Comparison of ENCODE assay signal across 16 cellular contexts in genomic region chr7:25963733-25964132, GRCh38.
DNase-seq lines count a peak whose midpoint lies in the region; ATAC-seq and TF ChIP-seq lines count a peak whose summit lies in the region.
"Had no signal": no experiment of that assay in that cellular context is flagged by ENCODE, and none has a peak within 500 bp of the region (broad histone marks: within the 10 kb centered on the region; RNA-seq: fewer than 3 reads in every experiment).

No MANE protein-coding gene starts in this region.

- H3K9me2 ChIP-seq in MM.1S (replicated peaks; ENCODE audit: insufficient read depth, low read length): no peaks in the 10 kb centered on the region

- peak overlapping the region; percentile 80 for H3K9ac ChIP-seq in MM.1S (ENCODE audit: low read length)

- DNase-seq in GM12865 (ENCODE audit: low read depth): peak; percentile 55
- peak; percentile 84 for DNase-seq in MM.1S
- DNase-seq in left cardiac atrium: no peak
- DNase-seq in psoas muscle: no peak
- no peak for DNase-seq in NCI-H146 treated with DMSO at 0.1 percent for 48 hours (lab: John Stamatoyannopoulos, UW; ENCODE audit: unreplicated experiment)
- DNase-seq in left colon: no peak
- DNase-seq in NCI-H1436 (lab: John Stamatoyannopoulos, UW): no peak
- DNase-seq: ACHN, H9, KG1, NCI-H1417 treated with DMSO at 0.1 percent for 48 hours, NCI-H2029, NCI-H345, NCI-H526, SHP77 had no signal

- H3K4me3 ChIP-seq in GM12865 (ENCODE audit: low read depth, low read length) (peak overlapping the region; percentile 55), MM.1S (ENCODE audit: low read length) (peak overlapping the region; percentile 37), psoas muscle (no peak overlapping the region)
- H3K4me3 ChIP-seq: SK-N-MC had no signal

- no peaks in the 10 kb centered on the region for H3K9me3 ChIP-seq in MM.1S (replicated peaks; ENCODE audit: insufficient read depth, low read length)
- no peaks in the 10 kb centered on the region for H3K9me3 ChIP-seq in psoas muscle

- 35 to 52% (median 44%) methylated on average over 3 of the region's 3 CpGs for WGBS in psoas muscle, 3 donors

- peak; percentile 44 to 53 for ATAC-seq in left cardiac atrium
- ATAC-seq in psoas muscle: peak in 3 of 4 donors; percentile 85 to 92 (median 88)
- no peak for ATAC-seq in left colon

- H3F3A ChIP-seq in MM.1S (ENCODE audit: insufficient read depth, low read length): peaks cover 54% of the 10 kb centered on the region

- peak overlapping the region; percentile 96 for H3K27ac ChIP-seq in MM.1S (ENCODE audit: low read length)
- H3K27ac ChIP-seq in psoas muscle: no peak overlapping the region
- H3K27ac ChIP-seq: SK-N-MC had no signal

- no peak overlapping the region for H2AFZ ChIP-seq in MM.1S (ENCODE audit: low read length)

- intact Hi-C loops in left cardiac atrium (cut with DNase I): no loop called here
- intact Hi-C loops in psoas muscle (cut with DNase I): no loop called here
- intact Hi-C loops in left colon (cut with DNase I, micrococcal nuclease): no loop called here

- peaks cover 12% of the 10 kb centered on the region for H3K79me2 ChIP-seq in MM.1S (ENCODE audit: low read length)

- TF ChIP-seq CTCF in GM12865 (IDR thresholded peaks at IDR 0.05; ENCODE audit: insufficient read depth, low read depth, low read length, missing control alignments) (no peak), MM.1S (IDR thresholded peaks at IDR 0.05; ENCODE audit: low read length) (no peak), psoas muscle (IDR thresholded peaks at IDR 0.05) (no peak)

- H3K4me2 ChIP-seq in MM.1S (ENCODE audit: low read depth, low read length): peak overlapping the region; percentile 77

- H3K4me1 ChIP-seq in MM.1S (ENCODE audit: low read length): peaks cover 52% of the 10 kb centered on the region
- no peaks in the 10 kb centered on the region for H3K4me1 ChIP-seq in psoas muscle

- H3K27me3 ChIP-seq in MM.1S (replicated peaks; ENCODE audit: insufficient read depth, low read length): no peaks in the 10 kb centered on the region
- H3K27me3 ChIP-seq in psoas muscle (ENCODE audit: insufficient read depth in 3 of 3, low read length in 2 of 3): no peaks in the 10 kb centered on the region

- H3K36me3 ChIP-seq in MM.1S (replicated peaks; ENCODE audit: insufficient read depth, low read length) (no peaks in the 10 kb centered on the region), psoas muscle (ENCODE audit: insufficient read depth in 1 of 2, low read depth in 1 of 2) (no peaks in the 10 kb centered on the region)

- no peaks in the 10 kb centered on the region for H4K20me1 ChIP-seq in MM.1S (ENCODE audit: insufficient read depth, low read length)

Comparison
In these comparisons a context has a peak if more than half of its experiments do, and no peak if none do; other contexts are left out.
1. DNase-seq: peak in GM12865 (single experiment) and MM.1S (single experiment); none in left cardiac atrium (single experiment), psoas muscle (0 of 2), NCI-H146 treated with DMSO at 0.1 percent for 48 hours (single experiment), left colon (0 of 2) and NCI-H1436 (single experiment).